ENCODE assay signal across 1 cellular context in the genomic region with DNA sequence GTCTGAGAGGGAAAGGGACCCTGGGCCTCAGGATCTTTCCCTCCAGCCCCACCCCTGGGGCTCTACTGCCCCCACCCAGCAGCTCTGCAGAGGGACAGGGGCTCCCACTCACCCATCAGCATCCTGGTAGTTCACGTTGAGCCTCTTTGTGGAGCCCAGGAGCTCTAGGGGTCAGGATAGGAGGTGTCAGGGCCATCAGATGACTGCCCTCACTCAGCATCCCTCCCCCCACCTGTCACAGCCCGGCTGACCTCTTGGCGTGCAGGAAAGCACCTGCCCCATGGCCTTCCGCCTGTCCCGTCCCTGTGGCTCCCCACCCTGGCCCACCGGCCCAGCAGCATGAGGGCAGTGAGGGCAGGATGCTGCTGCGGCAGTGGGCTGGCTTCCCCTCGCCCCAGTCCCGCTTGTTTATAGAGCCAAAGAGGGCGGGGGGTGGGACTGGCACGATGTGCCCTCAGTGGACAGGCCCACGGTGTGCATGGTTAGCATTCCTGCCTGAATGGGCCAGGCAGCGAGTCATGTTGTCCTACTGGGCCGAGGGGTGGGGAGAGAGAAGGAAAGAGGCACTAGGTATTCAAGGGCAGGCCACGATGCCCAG.
TF ChIP-seq lines count a peak whose summit lies in the region.

No MANE protein-coding gene starts in this region.

TF ChIP-seq in A549, 52 proteins besides CTCF, POLR2A, EP300 and RAD21 (continued from another document):
- TF ChIP-seq, protein P1, sequence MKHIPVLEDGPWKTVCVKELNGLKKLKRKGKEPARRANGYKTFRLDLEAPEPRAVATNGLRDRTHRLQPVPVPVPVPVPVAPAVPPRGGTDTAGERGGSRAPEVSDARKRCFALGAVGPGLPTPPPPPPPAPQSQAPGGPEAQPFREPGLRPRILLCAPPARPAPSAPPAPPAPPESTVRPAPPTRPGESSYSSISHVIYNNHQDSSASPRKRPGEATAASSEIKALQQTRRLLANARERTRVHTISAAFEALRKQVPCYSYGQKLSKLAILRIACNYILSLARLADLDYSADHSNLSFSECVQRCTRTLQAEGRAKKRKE (CRISPR knock-in tag; IDR thresholded peaks at IDR 0.05; ENCODE audit: low read depth): no peak
- TF ChIP-seq, protein P2, sequence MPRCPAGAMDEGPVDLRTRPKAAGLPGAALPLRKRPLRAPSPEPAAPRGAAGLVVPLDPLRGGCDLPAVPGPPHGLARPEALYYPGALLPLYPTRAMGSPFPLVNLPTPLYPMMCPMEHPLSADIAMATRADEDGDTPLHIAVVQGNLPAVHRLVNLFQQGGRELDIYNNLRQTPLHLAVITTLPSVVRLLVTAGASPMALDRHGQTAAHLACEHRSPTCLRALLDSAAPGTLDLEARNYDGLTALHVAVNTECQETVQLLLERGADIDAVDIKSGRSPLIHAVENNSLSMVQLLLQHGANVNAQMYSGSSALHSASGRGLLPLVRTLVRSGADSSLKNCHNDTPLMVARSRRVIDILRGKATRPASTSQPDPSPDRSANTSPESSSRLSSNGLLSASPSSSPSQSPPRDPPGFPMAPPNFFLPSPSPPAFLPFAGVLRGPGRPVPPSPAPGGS (IDR thresholded peaks at IDR 0.05): no peak
